In the genomic region with DNA sequence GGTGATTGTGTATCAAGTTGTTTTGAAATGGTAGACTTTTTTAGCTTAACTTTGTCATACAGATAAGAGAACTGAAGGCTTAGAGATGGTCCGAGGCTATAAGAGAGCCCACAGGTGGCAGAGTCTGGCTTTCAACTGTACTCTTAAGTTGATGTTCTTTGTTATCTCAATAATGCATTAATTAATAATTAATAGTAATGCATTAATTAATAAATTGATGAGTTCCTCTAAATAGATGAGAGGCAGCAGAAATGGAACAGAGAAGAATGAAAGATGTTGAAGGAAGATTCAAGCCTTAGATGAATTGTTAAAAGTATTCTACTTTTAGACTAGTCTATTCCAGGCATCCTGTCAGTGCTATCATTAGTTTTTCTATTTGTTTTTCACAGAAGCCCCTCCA, we compare ENCODE assay signal across 8 cellular contexts.
"Had no signal": no experiment of that assay in that cellular context is flagged by ENCODE, and none has a peak within 500 bp of the region (broad histone marks: within the 10 kb centered on the region; RNA-seq: fewer than 3 reads in every experiment).

No MANE protein-coding gene starts in this region.

- ATAC-seq: GM12878 had no signal

- H3K4me3 ChIP-seq: GM12878 had no signal

- DNase-seq: GDM1, GF-D8 had no signal

- FAIRE-seq: G401.6, GM12878, GM12891, GM12892, GM18507, GM19239 had no signal
